Comparison of ENCODE assay signal across 8 cellular contexts in the genomic region with DNA sequence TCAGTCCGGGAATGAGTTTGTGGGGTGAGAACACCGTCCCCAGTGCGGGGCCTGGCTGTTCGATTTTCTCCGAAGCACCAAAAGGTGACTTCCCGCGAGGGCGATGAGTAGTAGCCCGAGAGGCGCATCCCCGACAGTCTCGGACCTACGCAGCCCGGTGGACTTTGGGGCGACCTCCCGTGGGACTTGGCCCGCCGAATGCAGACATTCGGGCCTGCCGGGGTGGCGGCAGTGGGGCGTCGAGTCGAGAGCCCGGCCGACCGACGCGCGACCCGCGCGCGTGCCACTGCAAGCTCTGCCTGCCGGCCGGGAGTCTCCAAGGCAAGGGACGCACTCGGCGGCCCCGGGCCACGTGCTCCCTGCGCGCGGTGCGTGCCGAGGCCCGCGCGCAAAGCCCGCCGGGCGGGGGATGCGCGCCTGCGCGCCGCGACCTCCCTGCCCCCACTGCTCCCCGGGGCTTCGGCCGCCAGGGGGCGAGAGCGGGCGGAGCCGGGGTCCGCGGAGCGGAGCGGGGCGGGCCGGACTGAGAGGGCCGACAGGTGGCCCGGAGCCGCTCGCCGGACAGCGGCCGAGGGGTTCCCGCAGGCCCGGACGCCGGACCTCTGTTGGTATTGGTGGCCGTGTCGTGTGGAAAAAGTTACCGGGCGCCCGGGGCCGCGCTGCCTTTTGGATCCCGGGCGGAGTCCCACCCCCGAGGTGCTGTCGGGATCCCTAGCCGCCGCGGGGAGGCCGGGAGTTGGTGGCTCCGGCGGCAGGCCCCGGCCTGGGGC. TPM values are rescaled to one million over a fixed set of nuclear protein-coding genes. Genes with fewer than 3 reads are reported as not detected.
DNase-seq lines count a peak whose midpoint lies in the region; ATAC-seq and TF ChIP-seq lines count a peak whose summit lies in the region.

No MANE protein-coding gene starts in this region.

- no peak overlapping the region for H2AFZ ChIP-seq in Karpas-422 (ENCODE audit: low read length)

- peak overlapping the region; percentile 74 for H3K4me3 ChIP-seq in CD4-positive, CD25-positive, alpha-beta regulatory T cell (ENCODE audit: low read depth, low read length)
- H3K4me3 ChIP-seq in Karpas-422 (ENCODE audit: low read length) (peak overlapping the region; percentile 98), right atrium auricular region (peak overlapping the region; percentile 94 to 96), prostate gland (peak overlapping the region; percentile 69), upper lobe of right lung (peak overlapping the region; percentile 99)

- H3K27me3 Mint-ChIP-seq in CD4-positive, CD25-positive, alpha-beta regulatory T cell, result peaks cover 36% of the 10 kb centered on the region

- under 1% methylated on average over 49 of the region's 100 CpGs for WGBS in prostate gland

- peak; percentile 77 to 88 (median 87) for DNase-seq in CD4-positive, CD25-positive, alpha-beta regulatory T cell
- DNase-seq in Karpas-422 (peak; percentile 92), T-helper 1 cell (peak; percentile 71 to 86 (median 79)), amygdala (lab: John Stamatoyannopoulos, UW) (peak in 49 of 56 donors; percentile 25 to 89 (median 71)), right atrium auricular region (ENCODE audit: low spot score) (peak; percentile 81), prostate gland (ENCODE audit: low spot score) (peak; percentile 76), upper lobe of right lung (peak; percentile 92)

- H3K9ac ChIP-seq in Karpas-422 (ENCODE audit: low read length), result peak overlapping the region; percentile 100

- H3K4me2 ChIP-seq in Karpas-422 (ENCODE audit: low read depth, low read length, poor library complexity, severe bottlenecking), result peak overlapping the region; percentile 87

- no peaks in the 10 kb centered on the region for H3K9me3 ChIP-seq in CD4-positive, CD25-positive, alpha-beta regulatory T cell (ENCODE audit: control insufficient read depth in 2 of 2, low read length in 2 of 2)
- no peaks in the 10 kb centered on the region for H3K9me3 ChIP-seq in Karpas-422 (ENCODE audit: low read length)
- H3K9me3 ChIP-seq in right atrium auricular region, result no peaks in the 10 kb centered on the region
- no peaks in the 10 kb centered on the region for H3K9me3 ChIP-seq in prostate gland
- H3K9me3 ChIP-seq in upper lobe of right lung, result no peaks in the 10 kb centered on the region

- peaks cover 19% of the 10 kb centered on the region for H3K36me3 Mint-ChIP-seq in CD4-positive, CD25-positive, alpha-beta regulatory T cell

- H3K79me2 ChIP-seq in Karpas-422 (ENCODE audit: low read length), result peaks cover 47% of the 10 kb centered on the region

- no peaks in the 10 kb centered on the region for H3K9me2 ChIP-seq in Karpas-422 (replicated peaks; ENCODE audit: insufficient read depth, low read length)

- no peaks in the 10 kb centered on the region for H3K27me3 ChIP-seq in CD4-positive, CD25-positive, alpha-beta regulatory T cell (ENCODE audit: control insufficient read depth, insufficient read depth, low read length)
- H3K27me3 ChIP-seq in Karpas-422 (ENCODE audit: low read length) (no peaks in the 10 kb centered on the region), right atrium auricular region (no peaks in the 10 kb centered on the region), prostate gland (replicated peaks; ENCODE audit: insufficient read depth) (no peaks in the 10 kb centered on the region), upper lobe of right lung (no peaks in the 10 kb centered on the region)

- intact Hi-C loops in prostate gland (cut with DNase I), result loop anchor here (1.0 to 2.0 kb wide), 2 partner anchors 36 to 43 kb away; no protein-coding TSS in a partner anchor
- intact Hi-C loops in upper lobe of right lung (cut with DNase I), result loop anchor here (5.0 kb wide), 2 partner anchors 33 to 98 kb away; no protein-coding TSS in a partner anchor

- H3K4me1 Mint-ChIP-seq in CD4-positive, CD25-positive, alpha-beta regulatory T cell, result peaks cover 9 to 54% (median 35%) of the 10 kb centered on the region in 4 donors

- ATAC-seq in CD4-positive, CD25-positive, alpha-beta regulatory T cell (ENCODE audit: low read depth in 2 of 2), result peak; percentile 17 to 20
- peak; percentile 12 for ATAC-seq in GM19372 (IDR thresholded peaks at IDR 0.05; ENCODE audit: low read depth, unreplicated experiment)
- ATAC-seq in upper lobe of right lung, result peak; percentile 56

- peaks cover 57% of the 10 kb centered on the region for H3K4me1 ChIP-seq in CD4-positive, CD25-positive, alpha-beta regulatory T cell (ENCODE audit: control insufficient read depth, insufficient read depth, low read length, poor library complexity, severe bottlenecking)
- peaks cover 45% of the 10 kb centered on the region for H3K4me1 ChIP-seq in Karpas-422 (ENCODE audit: low read length)
- peaks cover 0 to 53% of the 10 kb centered on the region in 2 donors for H3K4me1 ChIP-seq in right atrium auricular region
- peaks cover 9% of the 10 kb centered on the region for H3K4me1 ChIP-seq in prostate gland (replicated peaks)
- H3K4me1 ChIP-seq in upper lobe of right lung, result peaks cover 33% of the 10 kb centered on the region

- H3K27ac Mint-ChIP-seq in CD4-positive, CD25-positive, alpha-beta regulatory T cell, result peak overlapping the region; percentile 74 to 100 (median 92)

- H3K9me3 Mint-ChIP-seq in CD4-positive, CD25-positive, alpha-beta regulatory T cell, result peaks cover 0 to 8% (median 0%) of the 10 kb centered on the region in 7 donors

- H3K27ac ChIP-seq in CD4-positive, CD25-positive, alpha-beta regulatory T cell (ENCODE audit: insufficient read depth, low read length, poor library complexity, severe bottlenecking), result peak overlapping the region; percentile 90
- H3K27ac ChIP-seq in Karpas-422 (ENCODE audit: low read length) (peak overlapping the region; percentile 99), right atrium auricular region (peak overlapping the region; percentile 99 to 100), prostate gland (peak overlapping the region; percentile 93 to 100), upper lobe of right lung (peak overlapping the region; percentile 99)

- peak overlapping the region; percentile 92 to 98 (median 94) for H3K4me3 Mint-ChIP-seq in CD4-positive, CD25-positive, alpha-beta regulatory T cell

- H3K36me3 ChIP-seq in CD4-positive, CD25-positive, alpha-beta regulatory T cell (ENCODE audit: control insufficient read depth, insufficient read depth, low read length), result peaks cover 18% of the 10 kb centered on the region
- H3K36me3 ChIP-seq in Karpas-422 (ENCODE audit: insufficient read depth, low read length), result peaks cover 39% of the 10 kb centered on the region
- peaks cover 23% of the 10 kb centered on the region for H3K36me3 ChIP-seq in right atrium auricular region
- H3K36me3 ChIP-seq in prostate gland, result no peaks in the 10 kb centered on the region
- peaks cover 22% of the 10 kb centered on the region for H3K36me3 ChIP-seq in upper lobe of right lung

- TF ChIP-seq CTCF in right atrium auricular region (IDR thresholded peaks at IDR 0.05) (peak; percentile 77 to 88), prostate gland (IDR thresholded peaks at IDR 0.05) (peak; percentile 76 to 99 (median 96)), upper lobe of right lung (IDR thresholded peaks at IDR 0.05) (peak; percentile 65)

- TF ChIP-seq POLR2A in prostate gland (IDR thresholded peaks at IDR 0.05), result peak; percentile 75

- peaks cover 35% of the 10 kb centered on the region for H4K20me1 ChIP-seq in Karpas-422 (ENCODE audit: insufficient read depth, low read depth, low read length)

RNA-seq across cellular contexts. Expression of gene PTMA, which starts 1.8 kb away (rescaled TPM):
- 1,458 TPM for total RNA-seq in CD4-positive, CD25-positive, alpha-beta regulatory T cell
- 1,000 to 10,000 TPM; 1,762 to 2,131 (median 2,045) TPM for polyA plus RNA-seq in CD4-positive, CD25-positive, alpha-beta regulatory T cell
- total RNA-seq in Karpas-422 (2014; rRNA removed; shearing (Covaris generic); ENCODE audit: low replicate concordance), result 1,532 and 1,657 TPM in 2 replicates
- total RNA-seq in right atrium auricular region (100 to 1,000 TPM; 234 to 430 TPM), prostate gland (100 to 1,000 TPM; 418 to 613 TPM), upper lobe of right lung (744 TPM)

Comparison
In these comparisons a context has a peak if more than half of its experiments do, and no peak if none do; other contexts are left out.
1. Peak in every context shown above with its lines: DNase-seq, ATAC-seq, H3K4me3 ChIP-seq and H3K27ac ChIP-seq.